Comparison of ENCODE assay signal across 8 cellular contexts in genomic region chr2:19348692-19349091, GRCh38. TPM values are rescaled to one million over a fixed set of nuclear protein-coding genes. Genes with fewer than 3 reads are reported as not detected.
DNase-seq lines count a peak whose midpoint lies in the region; ATAC-seq and TF ChIP-seq lines count a peak whose summit lies in the region.

No MANE protein-coding gene starts in this region.

- H3K9me3 ChIP-seq in H9 (ENCODE audit: control insufficient read depth, low read depth, low read length): no peaks in the 10 kb centered on the region
- H3K9me3 ChIP-seq in skeletal muscle tissue (ENCODE audit: control insufficient read depth in 3 of 3, low read length in 3 of 3): no peaks in the 10 kb centered on the region

- peak overlapping the region; percentile 95 to 96; a peak in 4 of 5 replicates for H3K4me3 Mint-ChIP-seq in H9
- peak overlapping the region; percentile 88 to 97 (median 96) for H3K4me3 Mint-ChIP-seq in T-cell

- H2BK20ac ChIP-seq in H9 (ENCODE audit: low read depth, low read length, poor library complexity, severe bottlenecking): no peak overlapping the region

- H3K9ac ChIP-seq in H9 (ENCODE audit: extremely low read depth, insufficient read length, low read length) (no peak overlapping the region), skeletal muscle tissue (ENCODE audit: low read depth in 1 of 3, low read length in 3 of 3) (no peak overlapping the region)

- no peak overlapping the region for H2BK12ac ChIP-seq in H9 (ENCODE audit: insufficient read length, low read depth, low read length)

- WGBS in H9 (ENCODE audit: extremely low coverage, insufficient read length, low lambda C conversion rate): no CpG with 5 or more reads among the region's 8 CpGs

- H2AFZ ChIP-seq in H9 (ENCODE audit: low read length): no peak overlapping the region

- no peak overlapping the region for H3K14ac ChIP-seq in H9 (ENCODE audit: insufficient read depth, low read length)

- no peak overlapping the region for H3K18ac ChIP-seq in H9 (ENCODE audit: insufficient read length, low read depth, low read length)

- peaks cover 18 to 26% of the 10 kb centered on the region in 2 experiments for H3K4me1 Mint-ChIP-seq in H9
- H3K4me1 Mint-ChIP-seq in T-cell: peaks cover 27 to 44% (median 37%) of the 10 kb centered on the region in 3 donors

- no peak for TF ChIP-seq CTCF in H9 (conservative IDR thresholded peaks at IDR 0.05)

- H3T11ph ChIP-seq in H9 (ENCODE audit: low read length): no peak overlapping the region

- no peak overlapping the region for H3K4ac ChIP-seq in H9 (ENCODE audit: low read depth, low read length)

- H2BK15ac ChIP-seq in H9 (ENCODE audit: low read depth, low read length): no peak overlapping the region

- H3K27me3 Mint-ChIP-seq in H9 (ENCODE audit: low read depth) (peaks cover 56% of the 10 kb centered on the region), T-cell (peaks cover 40 to 47% of the 10 kb centered on the region in 2 donors)

- H3K4me1 ChIP-seq in H9 (ENCODE audit: insufficient read depth, low read length): no peaks in the 10 kb centered on the region
- H3K4me1 ChIP-seq in skeletal muscle tissue (ENCODE audit: control insufficient read depth in 3 of 3, insufficient read depth in 3 of 3, low read length in 3 of 3): peaks cover 9 to 18% (median 10%) of the 10 kb centered on the region in 3 donors

- no peak overlapping the region for H4K5ac ChIP-seq in H9 (ENCODE audit: insufficient read length, low read depth, low read length)

- DNase-seq in H9 (no peak), T-cell (no peak), NCI-H446 (lab: John Stamatoyannopoulos, UW) (no peak), NCI-H82 treated with DMSO at 0.1 percent for 48 hours (lab: John Stamatoyannopoulos, UW; ENCODE audit: unreplicated experiment) (no peak), OCI-M1 (lab: John Stamatoyannopoulos, UW) (no peak)

- no peak overlapping the region for H2BK120ac ChIP-seq in H9 (ENCODE audit: low read depth, low read length, poor library complexity, severe bottlenecking)

- peak overlapping the region; percentile 79 for H3K4me2 ChIP-seq in H9 (ENCODE audit: insufficient read depth, insufficient read length, low read length)

- no peak overlapping the region for H4K8ac ChIP-seq in H9 (replicated peaks; ENCODE audit: insufficient read length, low read depth, low read length)

- H3K9me3 Mint-ChIP-seq in H9: no peaks in the 10 kb centered on the region; a peak in 1 of 5 replicates
- H3K9me3 Mint-ChIP-seq in T-cell: no peaks in the 10 kb centered on the region

- no peak overlapping the region for H3K23ac ChIP-seq in H9 (ENCODE audit: insufficient read length, low read depth, low read length)

- POLR2A ChIA-PET in T-cell (lab: Charles Lee): no interaction called here

- H4K20me1 ChIP-seq in H9 (ENCODE audit: control insufficient read depth, insufficient read depth, insufficient read length): no peaks in the 10 kb centered on the region

- no peak for ATAC-seq in T-cell (replicated peaks in 1 of 4)
- no peak for ATAC-seq in HG03521 (IDR thresholded peaks at IDR 0.05; ENCODE audit: unreplicated experiment)

- peaks cover 44% of the 10 kb centered on the region for H3K27me3 ChIP-seq in H9 (ENCODE audit: insufficient read depth, low read length)
- H3K27me3 ChIP-seq in skeletal muscle tissue (ENCODE audit: control insufficient read depth in 3 of 3, insufficient read depth in 3 of 3, low read length in 3 of 3): peaks cover 0 to 10% (median 4%) of the 10 kb centered on the region in 3 donors

- CTCF ChIA-PET in T-cell (lab: Charles Lee): interaction anchor here in 1 of 2 donors (0.8 kb wide), 1 partner anchor 12 kb away, joined by 3 read pairs; no protein-coding TSS in a partner anchor

- no peak overlapping the region for H3K27ac Mint-ChIP-seq in H9
- H3K27ac Mint-ChIP-seq in T-cell: peak overlapping the region in 1 of 2 donors; percentile 98

- H3K4me3 ChIP-seq in iPS-11a (ENCODE audit: low read depth, low read length) (peak overlapping the region; percentile 86), skeletal muscle tissue (ENCODE audit: low read length in 3 of 3) (peak overlapping the region; percentile 97 to 100 (median 97))

- H3K79me1 ChIP-seq in H9 (ENCODE audit: insufficient read depth, low read depth, low read length, poor library complexity, severe bottlenecking): no peaks in the 10 kb centered on the region

- H3K36me3 ChIP-seq in skeletal muscle tissue (ENCODE audit: control insufficient read depth in 3 of 3, insufficient read depth in 3 of 3, low read length in 3 of 3): peaks cover 0 to 7% (median 6%) of the 10 kb centered on the region in 3 donors

- peaks cover 8% of the 10 kb centered on the region for H3K23me2 ChIP-seq in H9 (ENCODE audit: insufficient read length, low read depth, low read length, poor library complexity, severe bottlenecking)

- no peak overlapping the region for H3K27ac ChIP-seq in H9 (ENCODE audit: insufficient read length, low read depth, low read length)
- H3K27ac ChIP-seq in skeletal muscle tissue (ENCODE audit: low read depth, low read length): peak overlapping the region; percentile 89

- no peak overlapping the region for H3K56ac ChIP-seq in H9 (ENCODE audit: insufficient read length, low read depth, low read length)

- H2AK5ac ChIP-seq in H9 (ENCODE audit: insufficient read length, low read length): no peak overlapping the region

- H2BK5ac ChIP-seq in H9 (ENCODE audit: insufficient read length, low read length): no peak overlapping the region

- no peak overlapping the region for H4K91ac ChIP-seq in H9 (ENCODE audit: insufficient read length, low read depth, low read length)

- H3K36me3 Mint-ChIP-seq in H9 (ENCODE audit: insufficient read depth in 1 of 3, low read depth in 3 of 3): peaks cover 0 to 4% (median 0%) of the 10 kb centered on the region in 3 experiments; a peak in 1 of 7 replicates
- H3K36me3 Mint-ChIP-seq in T-cell: peaks cover 9% of the 10 kb centered on the region

- H3K79me2 ChIP-seq in H9 (ENCODE audit: insufficient read depth, low read length): no peaks in the 10 kb centered on the region

RNA-seq across cellular contexts. Expression of gene OSR1, which starts 9.7 kb away (rescaled TPM):
- 0.24 and 0.35 TPM in 2 replicates for total RNA-seq in H9 (2021)
- total RNA-seq in T-cell: not detected
- total RNA-seq in skeletal muscle tissue: 10.4 TPM
